In the genomic region with DNA sequence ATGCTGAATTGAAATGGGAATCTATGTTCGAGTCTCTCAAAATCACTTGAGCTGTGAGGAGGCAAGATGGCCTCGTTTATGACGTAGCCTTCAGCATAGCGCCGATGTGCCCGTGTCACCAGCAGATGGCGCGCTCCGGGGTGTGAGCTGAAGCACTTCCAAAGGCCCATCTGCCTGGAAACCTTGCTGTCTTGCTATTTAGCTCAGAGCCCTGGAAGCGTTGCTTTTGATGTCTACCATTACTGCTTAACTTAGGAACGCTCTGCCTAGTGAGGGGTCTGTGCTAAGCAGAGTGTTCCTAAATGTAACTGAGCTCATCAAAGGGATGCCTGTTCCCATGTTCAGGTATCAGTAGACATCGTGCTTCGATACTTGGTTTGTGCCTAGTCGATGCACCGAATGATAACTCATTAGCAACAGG, we compare ENCODE assay signal across 8 cellular contexts.
DNase-seq lines count a peak whose midpoint lies in the region; ATAC-seq and TF ChIP-seq lines count a peak whose summit lies in the region.

No MANE protein-coding gene starts in this region.

- no peaks in the 10 kb centered on the region for H3K27me3 Mint-ChIP-seq in mesothelial cell of epicardium (ENCODE audit: low read depth)

- CTCF ChIA-PET in AG04449 (lab: Yijun Ruan, JAX) = interaction anchor here (0.7 to 11.3 kb wide), 57 partner anchors 9 to 630 kb away, joined by 3 to 413 read pairs (median 6); partner anchors contain the start of genes ELOVL2 and SMIM13

- no peak overlapping the region for H3K27ac Mint-ChIP-seq in mesothelial cell of epicardium

- H3K4me1 Mint-ChIP-seq in mesothelial cell of epicardium = no peaks in the 10 kb centered on the region

- ATAC-seq in GM18867 (IDR thresholded peaks at IDR 0.05; ENCODE audit: unreplicated experiment) (peak; percentile 91), HG03135 (IDR thresholded peaks at IDR 0.05; ENCODE audit: unreplicated experiment) (peak; percentile 85)

- DNase-seq in AG04449 (ENCODE audit: low read depth, low spot score) (peak; percentile 36), NCI-H526 (lab: John Stamatoyannopoulos, UW) (peak; percentile 59 to 87), mesothelial cell of epicardium (ENCODE audit: low spot score in 2 of 2, unreplicated experiment in 2 of 2) (peak; percentile 81 to 90)
- DNase-seq in activated CD4-positive, alpha-beta T cell treated with anti-CD3 and anti-CD28 coated beads, Interleukin-2, amount 50 U/mL, for 4 hours = peak; percentile 38 to 43
- peak; percentile 18 for DNase-seq in effector CD8-positive, alpha-beta T cell (lab: John Stamatoyannopoulos, UW)
- DNase-seq in stimulated activated CD8-positive, alpha-beta memory T cell treated with anti-CD3 and anti-CD28 coated beads, Interleukin-4, amount 100 ng/mL, for 4 hours (ENCODE audit: low read depth in 2 of 2, low spot score in 1 of 2) = peak; percentile 11 to 19

- peak; percentile 95 for TF ChIP-seq CTCF in AG04449 (IDR thresholded peaks at IDR 0.05; ENCODE audit: insufficient read depth, low read length, missing control alignments)
- peak; percentile 85 for TF ChIP-seq CTCF in mesothelial cell of epicardium (IDR thresholded peaks at IDR 0.05; ENCODE audit: unreplicated experiment)

- H3K36me3 Mint-ChIP-seq in mesothelial cell of epicardium = peaks cover 4% of the 10 kb centered on the region

- H3K4me3 ChIP-seq in AG04449 (ENCODE audit: low read depth, low read length) = no peak overlapping the region

- no peaks in the 10 kb centered on the region for H3K9me3 Mint-ChIP-seq in mesothelial cell of epicardium

- POLR2A ChIA-PET in AG04449 (lab: Yijun Ruan, JAX) = interaction anchor here (0.5 to 0.8 kb wide), 2 partner anchors 95 to 139 kb away, joined by 3 to 4 read pairs; partner anchors contain the start of gene SMIM13

- H3K4me3 Mint-ChIP-seq in mesothelial cell of epicardium = no peak overlapping the region

Comparison
In these comparisons a context has a peak if more than half of its experiments do, and no peak if none do; other contexts are left out.
1. DNase-seq: peak in every context shown above with its lines; median percentile 86 in mesothelial cell of epicardium; 73 in NCI-H526; 40 in activated CD4-positive, alpha-beta T cell treated with anti-CD3 and anti-CD28 coated beads, Interleukin-2, amount 50 U/mL, for 4 hours; 36 in AG04449; 18 in effector CD8-positive, alpha-beta T cell; 15 in stimulated activated CD8-positive, alpha-beta memory T cell treated with anti-CD3 and anti-CD28 coated beads, Interleukin-4, amount 100 ng/mL, for 4 hours.